In genomic region chr19:54448037-54448773, GRCh38 we compare ENCODE assay signal across 1 cellular context.
A peak's percentile ranks its signal among the peaks of the same experiment; 100 is the strongest.
TF ChIP-seq lines count a peak whose summit lies in the region.

No MANE protein-coding gene starts in this region.

TF ChIP-seq in K562, 482 proteins besides CTCF, POLR2A, EP300 and RAD21 (continued from another document and continues in another):
- TF ChIP-seq DEAF1 (CRISPR knock-in tag; IDR thresholded peaks at IDR 0.05) (no peak), KLF10 (CRISPR knock-in tag; IDR thresholded peaks at IDR 0.05) (no peak), DMBX1 (CRISPR knock-in tag; IDR thresholded peaks at IDR 0.05; ENCODE audit: borderline replicate concordance) (no peak), RB1 (IDR thresholded peaks at IDR 0.05; ENCODE audit: low read depth) (0 out of 2 replicates have a peak, but pooled peaks have one; percentile 11), POLR2B (IDR thresholded peaks at IDR 0.05; ENCODE audit: low read depth, partially characterized antibody) (no peak), HINFP (tag; conservative IDR thresholded peaks at IDR 0.05; ENCODE audit: low read depth) (no peak), NEUROD1 (IDR thresholded peaks at IDR 0.05; ENCODE audit: borderline replicate concordance, low read depth, low read length, partially characterized antibody) (no peak), HIVEP1 (CRISPR knock-in tag; IDR thresholded peaks at IDR 0.05) (no peak), KLF6 (CRISPR knock-in tag; IDR thresholded peaks at IDR 0.05; ENCODE audit: borderline replicate concordance) (no peak), CBX8 (IDR thresholded peaks at IDR 0.05; ENCODE audit: borderline replicate concordance, extremely low read depth, low read depth, low read length, poor library complexity, severe bottlenecking) (no peak), ZNF639 (CRISPR knock-in tag; conservative IDR thresholded peaks at IDR 0.05 in 1 of 2, IDR thresholded peaks at IDR 0.05 in 1 of 2) (no peak), NR0B1 (IDR thresholded peaks at IDR 0.05; ENCODE audit: partially characterized antibody) (no peak), ZBTB17 (CRISPR knock-in tag; IDR thresholded peaks at IDR 0.05) (no peak), TRIM25 (IDR thresholded peaks at IDR 0.05; ENCODE audit: borderline replicate concordance) (no peak), FOXP1 (CRISPR knock-in tag; IDR thresholded peaks at IDR 0.05) (no peak), ZNF511 (CRISPR knock-in tag; IDR thresholded peaks at IDR 0.05) (no peak), THAP7 (CRISPR knock-in tag; IDR thresholded peaks at IDR 0.05) (no peak), ZNF444 (CRISPR knock-in tag; IDR thresholded peaks at IDR 0.05) (no peak), ZNF780A (CRISPR knock-in tag; IDR thresholded peaks at IDR 0.05) (no peak), STAT5B (CRISPR knock-in tag; IDR thresholded peaks at IDR 0.05) (no peak), ZBED1 (IDR thresholded peaks at IDR 0.05) (no peak), JUNB (CRISPR knock-in tag; conservative IDR thresholded peaks at IDR 0.05) (no peak), ZNF347 (CRISPR knock-in tag; IDR thresholded peaks at IDR 0.05; ENCODE audit: low read depth) (no peak), NR4A1 (CRISPR knock-in tag; IDR thresholded peaks at IDR 0.05) (no peak), NR4A1 (tag; IDR thresholded peaks at IDR 0.05) (no peak), REST (CRISPR knock-in tag; IDR thresholded peaks at IDR 0.05; ENCODE audit: low read depth) (no peak), POLR3A (IDR thresholded peaks at IDR 0.05; ENCODE audit: borderline replicate concordance, extremely low read depth, insufficient read depth, insufficient read length) (no peak), ZNF174 (CRISPR knock-in tag; IDR thresholded peaks at IDR 0.05) (no peak), RBM14 (IDR thresholded peaks at IDR 0.05; ENCODE audit: borderline replicate concordance, insufficient read depth, low read depth, low read length) (no peak), STAT6 (CRISPR knock-in tag; IDR thresholded peaks at IDR 0.05) (no peak), DDX20 (tag; IDR thresholded peaks at IDR 0.05; ENCODE audit: low read depth) (no peak), ZNF436 (CRISPR knock-in tag; IDR thresholded peaks at IDR 0.05) (no peak), TEAD4 (IDR thresholded peaks at IDR 0.05; ENCODE audit: low read length) (no peak), TEAD4 (CRISPR knock-in tag; IDR thresholded peaks at IDR 0.05; ENCODE audit: borderline replicate concordance) (no peak), NFE2 (IDR thresholded peaks at IDR 0.05; ENCODE audit: low read depth) (no peak), ZNF124 (CRISPR knock-in tag; IDR thresholded peaks at IDR 0.05) (no peak), TFE3 (CRISPR knock-in tag; IDR thresholded peaks at IDR 0.05) (peak; percentile 49; the same call in 1 of the 2 replicates), MTA3 (IDR thresholded peaks at IDR 0.05; ENCODE audit: borderline replicate concordance) (no peak), ILF3 (IDR thresholded peaks at IDR 0.05; ENCODE audit: borderline replicate concordance) (no peak), ZFP30 (CRISPR knock-in tag; IDR thresholded peaks at IDR 0.05; ENCODE audit: borderline replicate concordance) (no peak), ZNF518B (CRISPR knock-in tag; IDR thresholded peaks at IDR 0.05) (no peak), SRSF7 (optimal IDR thresholded peaks at IDR 0.05; ENCODE audit: low read depth, low read length) (no peak)
